In the genomic region with DNA sequence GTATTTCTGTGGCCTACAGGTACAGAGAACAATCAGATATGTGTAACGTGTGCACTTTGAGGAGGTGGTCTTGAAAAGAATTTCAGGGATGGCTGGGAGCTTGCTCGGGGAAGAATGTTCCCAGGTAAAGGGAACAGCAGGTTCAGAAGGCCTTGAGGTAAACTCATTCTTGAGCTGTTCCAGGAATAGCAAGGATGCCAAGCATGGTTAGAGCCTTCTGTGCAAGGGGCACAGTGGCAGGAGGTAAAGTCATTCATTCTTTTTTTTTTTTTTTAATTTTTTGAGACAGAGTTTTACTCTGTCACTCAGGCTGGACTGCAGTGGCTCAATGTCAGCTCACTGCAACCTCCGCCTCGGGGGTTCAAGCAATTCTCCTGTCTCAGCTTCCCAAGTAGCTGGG, we compare ENCODE assay signal across 26 cellular contexts. TPM values are rescaled to one million over a fixed set of nuclear protein-coding genes. Genes with fewer than 3 reads are reported as not detected.
DNase-seq lines count a peak whose midpoint lies in the region; ATAC-seq and TF ChIP-seq lines count a peak whose summit lies in the region.
"Had no signal": no experiment of that assay in that cellular context is flagged by ENCODE, and none has a peak within 500 bp of the region (broad histone marks: within the 10 kb centered on the region; RNA-seq: fewer than 3 reads in every experiment).

No MANE protein-coding gene starts in this region.

- H3K27ac Mint-ChIP-seq in activated CD4-positive, alpha-beta T cell treated with anti-CD3 and anti-CD28 coated beads for 36 hours = peak overlapping the region; percentile 4
- H3K27ac Mint-ChIP-seq in progenitor cell of endocrine pancreas = peak overlapping the region; percentile 63

- peaks cover 16% of the 10 kb centered on the region for H3K36me3 Mint-ChIP-seq in activated CD4-positive, alpha-beta T cell treated with anti-CD3 and anti-CD28 coated beads for 36 hours (ENCODE audit: low read depth)
- H3K36me3 Mint-ChIP-seq in progenitor cell of endocrine pancreas (ENCODE audit: insufficient read depth) = peaks cover 11% of the 10 kb centered on the region

- H3K4me3 Mint-ChIP-seq in activated CD4-positive, alpha-beta T cell treated with anti-CD3 and anti-CD28 coated beads for 36 hours = no peak overlapping the region
- H3K4me3 Mint-ChIP-seq in progenitor cell of endocrine pancreas (ENCODE audit: low read depth) = no peak overlapping the region
- H3K4me3 Mint-ChIP-seq: CD14-positive monocyte; CD4-positive, CD25-positive, alpha-beta regulatory T cell had no signal

- H3K4me1 Mint-ChIP-seq in activated CD4-positive, alpha-beta T cell treated with anti-CD3 and anti-CD28 coated beads for 36 hours = peaks cover 23% of the 10 kb centered on the region
- H3K4me1 Mint-ChIP-seq in progenitor cell of endocrine pancreas (ENCODE audit: low read depth) = peaks cover 12% of the 10 kb centered on the region

- CTCF ChIA-PET in activated CD4-positive, alpha-beta T cell treated with anti-CD3 and anti-CD28 coated beads for 36 hours (lab: Charles Lee) = no interaction called here

- no peaks in the 10 kb centered on the region for H3K9me3 ChIP-seq in thoracic aorta
- H3K9me3 ChIP-seq: A549, BE2C, BLaER1, Caco-2 had no signal

- POLR2A ChIA-PET in activated CD4-positive, alpha-beta T cell treated with anti-CD3 and anti-CD28 coated beads for 36 hours (lab: Charles Lee) = no interaction called here

- no peak overlapping the region for H3K27ac ChIP-seq in thoracic aorta
- H3K27ac ChIP-seq: 22Rv1, A549, BLaER1 had no signal

- ATAC-seq in activated CD4-positive, alpha-beta T cell treated with anti-CD3 and anti-CD28 coated beads for 36 hours = no peak
- peak; percentile 26 for ATAC-seq in thoracic aorta (ENCODE audit: insufficient number of reproducible peaks, low FRiP score, low read depth)
- no peak for ATAC-seq in left lobe of liver
- ATAC-seq: A549, GM12878 had no signal

- H3K9me3 Mint-ChIP-seq in activated CD4-positive, alpha-beta T cell treated with anti-CD3 and anti-CD28 coated beads for 36 hours (ENCODE audit: low read depth) = no peaks in the 10 kb centered on the region
- no peaks in the 10 kb centered on the region for H3K9me3 Mint-ChIP-seq in progenitor cell of endocrine pancreas (ENCODE audit: low read depth)
- H3K9me3 Mint-ChIP-seq: CD4-positive, alpha-beta memory T cell; CD4-positive, CD25-positive, alpha-beta regulatory T cell had no signal

- H3K27me3 Mint-ChIP-seq in activated CD4-positive, alpha-beta T cell treated with anti-CD3 and anti-CD28 coated beads for 36 hours = no peaks in the 10 kb centered on the region
- H3K27me3 Mint-ChIP-seq in progenitor cell of endocrine pancreas = no peaks in the 10 kb centered on the region
- H3K27me3 Mint-ChIP-seq: CD4-positive, alpha-beta memory T cell; CD4-positive, CD25-positive, alpha-beta regulatory T cell had no signal

- intact Hi-C loops in activated CD4-positive, alpha-beta T cell treated with anti-CD3 and anti-CD28 coated beads for 36 hours (cut with DNase I, micrococcal nuclease) = no loop called here

- no peaks in the 10 kb centered on the region for H3K27me3 ChIP-seq in thoracic aorta (replicated peaks; ENCODE audit: insufficient read depth)
- H3K27me3 ChIP-seq: BE2C, BLaER1 had no signal

- H3K36me3 ChIP-seq in thoracic aorta = peaks cover 3% of the 10 kb centered on the region
- H3K36me3 ChIP-seq: BE2C had no signal

- H3K4me3 ChIP-seq in thoracic aorta = no peak overlapping the region
- H3K4me3 ChIP-seq: A549, BLaER1, GM12878 had no signal

- no peak for DNase-seq in activated CD4-positive, alpha-beta T cell treated with anti-CD3 and anti-CD28 coated beads for 36 hours
- DNase-seq in activated CD4-positive, alpha-beta T cell treated with anti-CD3 and anti-CD28 coated beads, Interleukin-2, amount 50 U/mL, for 48 hours = no peak
- DNase-seq in progenitor cell of endocrine pancreas (ENCODE audit: low spot score, unreplicated experiment) = no peak
- DNase-seq in thoracic aorta (ENCODE audit: low spot score) = no peak
- no peak for DNase-seq in left lobe of liver (ENCODE audit: low spot score)
- no peak for DNase-seq in Ammon's horn (ENCODE audit: low spot score)
- DNase-seq: AML-193; BE2C; C1 segment of cervical spinal cord; Caco-2; CD4-positive, alpha-beta memory T cell; CD4-positive, CD25-positive, alpha-beta regulatory T cell; DMS 273 treated with DMSO at 0.1 percent for 48 hours; DMS153; DMS53; DMS79; DND-41; EL; GDM1 had no signal

- H3K4me1 ChIP-seq in thoracic aorta (ENCODE audit: control insufficient read depth in 1 of 2, low read depth in 2 of 2) = peaks cover 17 to 42% of the 10 kb centered on the region in 2 donors
- H3K4me1 ChIP-seq: BE2C, Caco-2 had no signal

- no peak for TF ChIP-seq CTCF in progenitor cell of endocrine pancreas (IDR thresholded peaks at IDR 0.05; ENCODE audit: unreplicated experiment)
- no peak for TF ChIP-seq CTCF in thoracic aorta (IDR thresholded peaks at IDR 0.05)

RNA-seq across cellular contexts. Expression of a gene that starts 10.0 kb away (rescaled TPM):
- total RNA-seq in activated CD4-positive, alpha-beta T cell treated with anti-CD3 and anti-CD28 coated beads for 36 hours = 10 to 100 TPM; 26.1 to 31.8 TPM
- 77.2 and 78.1 TPM in 2 replicates for total RNA-seq in progenitor cell of endocrine pancreas
- 10 to 100 TPM; 55.0 to 89.2 TPM for total RNA-seq in thoracic aorta
- 21.6 TPM for total RNA-seq in left lobe of liver

RNA-seq across cellular contexts. Expression of a gene that starts 45.7 kb away (rescaled TPM):
- total RNA-seq in activated CD4-positive, alpha-beta T cell treated with anti-CD3 and anti-CD28 coated beads for 36 hours = not detected
- total RNA-seq in progenitor cell of endocrine pancreas (0.55 and 0.65 TPM in 2 replicates), thoracic aorta (10 to 100 TPM in 1 of 2 donors, 1 to 10 TPM in 1; 2.2 to 24.1 TPM), left lobe of liver (2.5 TPM)
- total RNA-seq: A172; CD4-positive, alpha-beta memory T cell; CD4-positive, CD25-positive, alpha-beta regulatory T cell; Daoy; GM12878 had no signal
